Comparison of ENCODE assay signal across 3 cellular contexts in genomic region chr5:3323144-3323543, GRCh38.
A peak's percentile ranks its signal among the peaks of the same experiment; 100 is the strongest.
TF ChIP-seq lines count a peak whose summit lies in the region.

No MANE protein-coding gene starts in this region.

TF ChIP-seq in IMR-90, 13 proteins besides CTCF, POLR2A, EP300 and RAD21:
- TF ChIP-seq ELK1 (IDR thresholded peaks at IDR 0.05; ENCODE audit: borderline replicate concordance, low read depth, low read length), result no peak
- TF ChIP-seq CHD1 (IDR thresholded peaks at IDR 0.05; ENCODE audit: low read depth, low read length), result no peak
- TF ChIP-seq SMC3 (IDR thresholded peaks at IDR 0.05; ENCODE audit: low read depth, low read length), result no peak
- no peak for TF ChIP-seq CEBPB (IDR thresholded peaks at IDR 0.05; ENCODE audit: low read depth, low read length)
- no peak for TF ChIP-seq NFE2L2 (IDR thresholded peaks at IDR 0.05; ENCODE audit: low read depth, low read length)
- no peak for TF ChIP-seq RCOR1 (IDR thresholded peaks at IDR 0.05; ENCODE audit: insufficient replicate concordance, low read length)
- no peak for TF ChIP-seq FOS (IDR thresholded peaks at IDR 0.05; ENCODE audit: low read depth, low read length)
- TF ChIP-seq RFX5 (IDR thresholded peaks at IDR 0.05; ENCODE audit: low read depth, low read length), result no peak
- TF ChIP-seq MAZ (IDR thresholded peaks at IDR 0.05; ENCODE audit: borderline replicate concordance, low read depth, low read length), result no peak
- TF ChIP-seq USF2 (IDR thresholded peaks at IDR 0.05; ENCODE audit: low read depth, low read length), result no peak
- TF ChIP-seq BHLHE40 (IDR thresholded peaks at IDR 0.05; ENCODE audit: low read depth, low read length), result no peak
- no peak for TF ChIP-seq MXI1 (IDR thresholded peaks at IDR 0.05; ENCODE audit: borderline replicate concordance, low read depth, low read length)
- TF ChIP-seq MAFK (IDR thresholded peaks at IDR 0.05; ENCODE audit: low read depth, low read length), result no peak

TF ChIP-seq in WTC11, 78 proteins besides CTCF, POLR2A, EP300 and RAD21:
- TF ChIP-seq E2F1 (CRISPR knock-in tag; IDR thresholded peaks at IDR 0.05) (no peak), ZNF532 (CRISPR knock-in tag; IDR thresholded peaks at IDR 0.05; ENCODE audit: borderline replicate concordance) (no peak), ATF6 (CRISPR knock-in tag; IDR thresholded peaks at IDR 0.05) (no peak), NFE2L1 (CRISPR knock-in tag; IDR thresholded peaks at IDR 0.05) (0 out of 2 replicates have a peak, but pooled peaks have one; percentile 22), ZNF281 (CRISPR knock-in tag; IDR thresholded peaks at IDR 0.05) (no peak)

TF ChIP-seq in H1, 55 proteins besides CTCF, POLR2A, EP300 and RAD21:
- TF ChIP-seq USF2 (IDR thresholded peaks at IDR 0.05; ENCODE audit: low read length), result no peak
- TF ChIP-seq RXRA (IDR thresholded peaks at IDR 0.05; ENCODE audit: insufficient read depth, low read depth, low read length), result no peak
- TF ChIP-seq CHD2 (IDR thresholded peaks at IDR 0.05; ENCODE audit: low read length), result no peak
- TF ChIP-seq ATF3 (IDR thresholded peaks at IDR 0.05; ENCODE audit: insufficient read depth, low read depth, low read length), result no peak
- TF ChIP-seq JUN (IDR thresholded peaks at IDR 0.05; ENCODE audit: low read depth, low read length), result no peak
- no peak for TF ChIP-seq ZNF274 (IDR thresholded peaks at IDR 0.05; ENCODE audit: borderline replicate concordance, extremely low read depth, low read length)
- no peak for TF ChIP-seq RBBP5 (IDR thresholded peaks at IDR 0.05; ENCODE audit: borderline replicate concordance, low read depth, low read length)
- TF ChIP-seq TCF12 (IDR thresholded peaks at IDR 0.05; ENCODE audit: low read depth, low read length), result no peak
- no peak for TF ChIP-seq HDAC6 (IDR thresholded peaks at IDR 0.05; ENCODE audit: low read depth, low read length)
- TF ChIP-seq KDM1A (IDR thresholded peaks at IDR 0.05; ENCODE audit: borderline replicate concordance, low read length), result no peak
- TF ChIP-seq MAX (IDR thresholded peaks at IDR 0.05), result no peak
- no peak for TF ChIP-seq BRCA1 (IDR thresholded peaks at IDR 0.05; ENCODE audit: low read depth, low read length)
- TF ChIP-seq GABPA (IDR thresholded peaks at IDR 0.05; ENCODE audit: borderline replicate concordance, insufficient read depth, low read length), result no peak
- TF ChIP-seq CBX8 (IDR thresholded peaks at IDR 0.05; ENCODE audit: borderline replicate concordance, low read depth, low read length), result no peak
